1 cellular context compared by ENCODE assay signal in the genomic region with DNA sequence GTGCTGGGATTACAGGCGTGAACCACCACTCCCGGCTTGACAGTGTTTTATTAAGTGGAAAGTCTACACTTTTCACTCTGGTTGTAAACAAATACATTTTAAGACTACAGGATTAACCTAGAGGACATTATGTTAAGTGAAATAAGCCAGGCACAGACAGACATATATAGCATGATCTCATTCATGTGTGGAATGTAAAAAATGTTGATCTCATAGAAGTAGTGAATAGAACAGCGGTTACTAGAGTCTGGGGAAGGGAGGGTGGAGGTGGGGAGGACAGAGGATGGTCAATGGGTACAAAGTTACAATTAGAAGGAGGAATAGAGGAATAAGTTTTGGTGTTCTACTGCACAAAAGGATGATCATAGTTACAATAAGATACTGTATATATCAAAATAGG.
TF ChIP-seq lines count a peak whose summit lies in the region.

No MANE protein-coding gene starts in this region.

TF ChIP-seq in SK-N-SH, 30 proteins besides CTCF, POLR2A, EP300 and RAD21 (continued from another document):
- TF ChIP-seq, protein P1, sequence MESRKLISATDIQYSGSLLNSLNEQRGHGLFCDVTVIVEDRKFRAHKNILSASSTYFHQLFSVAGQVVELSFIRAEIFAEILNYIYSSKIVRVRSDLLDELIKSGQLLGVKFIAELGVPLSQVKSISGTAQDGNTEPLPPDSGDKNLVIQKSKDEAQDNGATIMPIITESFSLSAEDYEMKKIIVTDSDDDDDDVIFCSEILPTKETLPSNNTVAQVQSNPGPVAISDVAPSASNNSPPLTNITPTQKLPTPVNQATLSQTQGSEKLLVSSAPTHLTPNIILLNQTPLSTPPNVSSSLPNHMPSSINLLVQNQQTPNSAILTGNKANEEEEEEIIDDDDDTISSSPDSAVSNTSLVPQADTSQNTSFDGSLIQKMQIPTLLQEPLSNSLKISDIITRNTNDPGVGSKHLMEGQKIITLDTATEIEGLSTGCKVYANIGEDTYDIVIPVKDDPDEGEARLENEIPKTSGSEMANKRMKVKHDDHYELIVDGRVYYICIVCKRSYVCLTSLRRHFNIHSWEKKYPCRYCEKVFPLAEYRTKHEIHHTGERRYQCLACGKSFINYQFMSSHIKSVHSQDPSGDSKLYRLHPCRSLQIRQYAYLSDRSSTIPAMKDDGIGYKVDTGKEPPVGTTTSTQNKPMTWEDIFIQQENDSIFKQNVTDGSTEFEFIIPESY (IDR thresholded peaks at IDR 0.05; ENCODE audit: borderline replicate concordance, low read depth) = no peak
- TF ChIP-seq, protein P2, sequence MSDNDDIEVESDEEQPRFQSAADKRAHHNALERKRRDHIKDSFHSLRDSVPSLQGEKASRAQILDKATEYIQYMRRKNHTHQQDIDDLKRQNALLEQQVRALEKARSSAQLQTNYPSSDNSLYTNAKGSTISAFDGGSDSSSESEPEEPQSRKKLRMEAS (IDR thresholded peaks at IDR 0.05; ENCODE audit: low read depth) = no peak
